ENCODE assay signal across 1 cellular context in the genomic region with DNA sequence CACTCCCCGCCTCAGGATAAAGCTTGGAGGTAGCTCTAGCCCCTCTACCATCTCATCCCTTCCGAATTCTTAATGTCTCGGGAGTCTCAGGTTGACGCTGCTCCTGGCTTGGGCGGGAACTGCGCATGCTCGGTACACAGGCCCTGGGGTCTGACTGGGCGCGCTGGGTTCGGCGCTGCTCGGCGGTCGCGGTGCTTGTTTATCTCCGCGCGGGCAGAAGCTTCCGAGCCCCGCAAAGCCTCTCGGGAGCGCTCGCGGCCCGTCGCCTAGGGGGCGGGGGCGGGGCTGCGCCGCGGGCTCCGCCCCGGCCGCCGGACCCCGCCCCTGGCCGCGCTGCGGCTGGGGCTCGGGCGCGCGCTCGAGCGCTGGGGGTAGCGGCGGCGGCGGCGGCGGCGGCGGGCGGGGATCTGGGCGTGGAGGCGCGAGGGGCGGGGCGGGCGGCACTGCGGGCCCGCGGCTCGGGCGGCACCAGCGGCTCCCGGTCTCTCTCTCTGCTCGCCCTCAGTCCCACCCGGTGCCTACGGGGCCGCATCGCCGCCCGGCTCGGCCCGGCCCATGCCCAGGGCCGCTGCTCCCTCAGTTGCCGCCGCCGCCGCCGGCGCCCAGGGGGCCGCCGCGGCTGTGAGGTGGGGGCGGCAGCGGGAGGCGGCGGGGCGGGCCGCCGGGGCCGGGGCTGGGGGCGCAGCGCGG.
TF ChIP-seq lines count a peak whose summit lies in the region.

RAP2A (plus strand) TSS at position 443 of the 690 bp plus-strand sequence. CDS start 302 bp downstream, outside the sequence.

TF ChIP-seq in endothelial cell of umbilical vein, 7 proteins besides CTCF, POLR2A, EP300 and RAD21 (continued from another document):
- TF ChIP-seq FOS (IDR thresholded peaks at IDR 0.05; ENCODE audit: borderline replicate concordance, insufficient read depth, low read length) = no peak
- TF ChIP-seq POLR2AphosphoS5 (IDR thresholded peaks at IDR 0.05; ENCODE audit: insufficient read depth, low read depth, low read length) = peak; percentile 61
- TF ChIP-seq EZH2 (IDR thresholded peaks at IDR 0.05; ENCODE audit: borderline replicate concordance, low read depth, low read length, severe bottlenecking) = no peak
- no peak for TF ChIP-seq GATA2 (IDR thresholded peaks at IDR 0.05; ENCODE audit: insufficient read depth, insufficient read length, low read depth, low read length)
- TF ChIP-seq MAX (IDR thresholded peaks at IDR 0.05; ENCODE audit: insufficient read depth, insufficient read length) = peak; percentile 29
